ENCODE assay signal across 1 cellular context in genomic region chr17:50550661-50551432, GRCh38.
TF ChIP-seq lines count a peak whose summit lies in the region.

No MANE protein-coding gene starts in this region.

TF ChIP-seq in WTC11, 78 proteins besides CTCF, POLR2A, EP300 and RAD21 (continued from another document):
- TF ChIP-seq PRDM15 (CRISPR knock-in tag; IDR thresholded peaks at IDR 0.05), result 0 out of 2 replicates have a peak, but pooled peaks have one; percentile 5
- no peak for TF ChIP-seq ZNF281 (CRISPR knock-in tag; IDR thresholded peaks at IDR 0.05)
- no peak for TF ChIP-seq FOXJ3 (CRISPR knock-in tag; IDR thresholded peaks at IDR 0.05; ENCODE audit: borderline replicate concordance)
- TF ChIP-seq MAX (CRISPR knock-in tag; IDR thresholded peaks at IDR 0.05), result peak; percentile 49; the same call in 1 of the 2 replicates
- TF ChIP-seq CDX4 (CRISPR knock-in tag; IDR thresholded peaks at IDR 0.05; ENCODE audit: borderline replicate concordance), result no peak
- peak; percentile 47; the same call in 1 of the 2 replicates for TF ChIP-seq SP1 (CRISPR knock-in tag; conservative IDR thresholded peaks at IDR 0.05)
- TF ChIP-seq ARID4B (CRISPR knock-in tag; IDR thresholded peaks at IDR 0.05; ENCODE audit: borderline replicate concordance), result 0 out of 2 replicates have a peak, but pooled peaks have one; percentile 41
